6 cellular contexts compared by ENCODE assay signal in genomic region chr22:50269573-50270301, GRCh38. TPM values are rescaled to one million over a fixed set of nuclear protein-coding genes. Genes with fewer than 3 reads are reported as not detected.
DNase-seq lines count a peak whose midpoint lies in the region; ATAC-seq lines count a peak whose summit lies in the region.

No MANE protein-coding gene starts in this region.

- H3K27ac ChIP-seq in subcutaneous abdominal adipose tissue (ENCODE audit: low read depth, low read length), result peak overlapping the region; percentile 67

- H3K9me3 ChIP-seq in subcutaneous abdominal adipose tissue (ENCODE audit: control insufficient read depth in 5 of 5, low read length in 5 of 5), result no peaks in the 10 kb centered on the region

- peak; percentile 32 to 41 for ATAC-seq in left cardiac atrium

- peak overlapping the region in 3 of 5 donors; percentile 40 to 72 (median 71) for H3K9ac ChIP-seq in subcutaneous abdominal adipose tissue (ENCODE audit: low read length in 5 of 5)

- peaks cover 0 to 54% (median 47%) of the 10 kb centered on the region in 5 donors for H3K4me1 ChIP-seq in subcutaneous abdominal adipose tissue (ENCODE audit: control insufficient read depth in 5 of 5, insufficient read depth in 5 of 5, low read length in 5 of 5)

- peak; percentile 1 for DNase-seq in DMS79 treated with DMSO at 0.1 percent for 48 hours (lab: John Stamatoyannopoulos, UW)
- no peak for DNase-seq in DMS79 (lab: John Stamatoyannopoulos, UW)
- DNase-seq in activated CD4-positive, alpha-beta T cell treated with anti-CD3 and anti-CD28 coated beads, Interleukin-2, amount 50 U/mL, for 1 hour, result peak; percentile 23
- DNase-seq in left cardiac atrium, result peak; percentile 76
- DNase-seq in HT-29 (ENCODE audit: low spot score), result no peak

- H3K27me3 ChIP-seq in subcutaneous abdominal adipose tissue (ENCODE audit: control insufficient read depth in 5 of 5, insufficient read depth in 4 of 5, low read length in 5 of 5), result peaks cover 0 to 9% (median 0%) of the 10 kb centered on the region in 5 donors

- peak overlapping the region in 4 of 5 donors; percentile 41 to 69 (median 51) for H3K4me3 ChIP-seq in subcutaneous abdominal adipose tissue (ENCODE audit: low read depth in 1 of 5, low read length in 5 of 5)

- intact Hi-C loops in left cardiac atrium (cut with DNase I), result no loop called here

- H3K36me3 ChIP-seq in subcutaneous abdominal adipose tissue (ENCODE audit: control insufficient read depth in 5 of 5, insufficient read depth in 5 of 5, low read length in 5 of 5), result peaks cover 0 to 14% (median 5%) of the 10 kb centered on the region in 5 donors

RNA-seq across cellular contexts. Expression of gene MAPK11, which starts 0.4 kb away (rescaled TPM):
- total RNA-seq in left cardiac atrium, result 10 to 100 TPM; 13.3 to 15.4 TPM
- 1.6 and 2.2 TPM in 2 replicates for total RNA-seq in HT-29 (2014; rRNA removed; shearing (Covaris generic))

RNA-seq across cellular contexts. Expression of gene MAPK12, which starts 8.3 kb away (rescaled TPM):
- total RNA-seq in left cardiac atrium, result 10 to 100 TPM; 13.2 to 14.7 TPM
- 6.6 and 6.7 TPM in 2 replicates for total RNA-seq in HT-29 (2014; rRNA removed; shearing (Covaris generic))

RNA-seq across cellular contexts. Expression of gene HDAC10, which starts 18.7 kb away (rescaled TPM):
- total RNA-seq in left cardiac atrium, result 10 to 100 TPM; 11.2 to 14.2 TPM
- 62.6 and 63.3 TPM in 2 replicates for total RNA-seq in HT-29 (2014; rRNA removed; shearing (Covaris generic))

RNA-seq across cellular contexts. Expression of gene TUBGCP6, which starts 24.9 kb away (rescaled TPM):
- 10 to 100 TPM; 20.4 to 22.0 TPM for total RNA-seq in left cardiac atrium
- total RNA-seq in HT-29 (2014; rRNA removed; shearing (Covaris generic)), result 30.8 and 32.2 TPM in 2 replicates

RNA-seq across cellular contexts. Expression of gene PLXNB2, which starts 37.7 kb away (rescaled TPM):
- 10 to 100 TPM; 76.2 to 91.5 TPM for total RNA-seq in left cardiac atrium
- 247 and 252 TPM in 2 replicates for total RNA-seq in HT-29 (2014; rRNA removed; shearing (Covaris generic))

Comparison
In these comparisons a context has a peak if more than half of its experiments do, and no peak if none do; other contexts are left out.
1. DNase-seq: peak in DMS79 treated with DMSO at 0.1 percent for 48 hours (single experiment), activated CD4-positive, alpha-beta T cell treated with anti-CD3 and anti-CD28 coated beads, Interleukin-2, amount 50 U/mL, for 1 hour (single experiment) and left cardiac atrium (single experiment); none in DMS79 (single experiment) and HT-29 (single experiment).